Comparison of ENCODE assay signal across 1 cellular context in genomic region chr6:28880894-28881780, GRCh38.
TF ChIP-seq lines count a peak whose summit lies in the region.

No MANE protein-coding gene starts in this region.

TF ChIP-seq in K562, 482 proteins besides CTCF, POLR2A, EP300 and RAD21 (continued from another document and continues in another):
- no peak for TF ChIP-seq CTCFL (IDR thresholded peaks at IDR 0.05; ENCODE audit: borderline replicate concordance, insufficient read depth, low read depth, low read length, poor library complexity, severe bottlenecking)
- peak; percentile 73 for TF ChIP-seq TARDBP (IDR thresholded peaks at IDR 0.05)
- TF ChIP-seq STAG1 (CRISPR knock-in tag; IDR thresholded peaks at IDR 0.05; ENCODE audit: borderline replicate concordance), result no peak
- TF ChIP-seq ZBTB26 (CRISPR knock-in tag; IDR thresholded peaks at IDR 0.05), result no peak
- TF ChIP-seq ZNF184 (CRISPR knock-in tag; IDR thresholded peaks at IDR 0.05), result no peak
- TF ChIP-seq ZNF12 (CRISPR knock-in tag; IDR thresholded peaks at IDR 0.05), result no peak
- TF ChIP-seq RFX5 (IDR thresholded peaks at IDR 0.05; ENCODE audit: low read depth, low read length), result peak; percentile 73; the same call in 1 of the 2 replicates
- no peak for TF ChIP-seq HMGN3 (IDR thresholded peaks at IDR 0.05; ENCODE audit: borderline replicate concordance, extremely low read depth, insufficient read length, low read depth, low read length)
- TF ChIP-seq ZFPM2 (CRISPR knock-in tag; IDR thresholded peaks at IDR 0.05), result no peak
- no peak for TF ChIP-seq SMARCA5 (IDR thresholded peaks at IDR 0.05)
- no peak for TF ChIP-seq ZBTB7A (IDR thresholded peaks at IDR 0.05; ENCODE audit: borderline replicate concordance, control insufficient read depth, low read depth, low read length)
- TF ChIP-seq RFX1 (IDR thresholded peaks at IDR 0.05), result no peak
- 0 out of 4 replicates have a peak, but pooled peaks of 1 of the 2 experiments have one; percentile 27 for TF ChIP-seq ZNF639 (CRISPR knock-in tag; conservative IDR thresholded peaks at IDR 0.05 in 1 of 2, IDR thresholded peaks at IDR 0.05 in 1 of 2)
- no peak for TF ChIP-seq RFX7 (CRISPR knock-in tag; IDR thresholded peaks at IDR 0.05)
- peak; percentile 77; the same call in 1 of the 2 replicates for TF ChIP-seq BCOR (IDR thresholded peaks at IDR 0.05)
- TF ChIP-seq BHLHE40 (IDR thresholded peaks at IDR 0.05; ENCODE audit: low read length), result no peak
- TF ChIP-seq IRF9 (tag; IDR thresholded peaks at IDR 0.05), result no peak
- TF ChIP-seq SMAD3 (CRISPR knock-in tag; conservative IDR thresholded peaks at IDR 0.05), result no peak
- TF ChIP-seq PRMT5 (CRISPR knock-in tag; IDR thresholded peaks at IDR 0.05), result no peak
- peak; percentile 58; the same call in 1 of the 2 replicates for TF ChIP-seq ZNF407 (IDR thresholded peaks at IDR 0.05; ENCODE audit: low read depth)
- TF ChIP-seq NFXL1 (CRISPR knock-in tag; IDR thresholded peaks at IDR 0.05), result no peak
- TF ChIP-seq HNRNPK (IDR thresholded peaks at IDR 0.05; ENCODE audit: low read depth, low read length, poor library complexity, severe bottlenecking), result no peak
- no peak for TF ChIP-seq TGIF2 (CRISPR knock-in tag; IDR thresholded peaks at IDR 0.05)
- peak; percentile 68; the same call in 1 of the 2 replicates for TF ChIP-seq RNF2 (IDR thresholded peaks at IDR 0.05)
- no peak for TF ChIP-seq ELK1 (CRISPR knock-in tag; IDR thresholded peaks at IDR 0.05)
- TF ChIP-seq ELF1 (tag; IDR thresholded peaks at IDR 0.05), result no peak
- no peak for TF ChIP-seq NR1H2 (CRISPR knock-in tag; IDR thresholded peaks at IDR 0.05)
- TF ChIP-seq CBX3 (IDR thresholded peaks at IDR 0.05; ENCODE audit: borderline replicate concordance in 1 of 2, low read length in 2 of 2), result peak in 1 of 2 experiments; percentile 94; a peak in 2 of 3 replicates
- TF ChIP-seq THRB (CRISPR knock-in tag; conservative IDR thresholded peaks at IDR 0.05), result no peak
- TF ChIP-seq SIN3A (IDR thresholded peaks at IDR 0.05; ENCODE audit: borderline replicate concordance in 2 of 2, control insufficient read depth in 1 of 2, low read depth in 2 of 2, low read length in 2 of 2), result no peak
- TF ChIP-seq HNRNPUL1 (IDR thresholded peaks at IDR 0.05; ENCODE audit: low read length), result no peak
- TF ChIP-seq BRF2 (IDR thresholded peaks at IDR 0.05; ENCODE audit: borderline replicate concordance, insufficient read depth, insufficient read length), result no peak
- TF ChIP-seq SP1 (CRISPR knock-in tag; IDR thresholded peaks at IDR 0.05), result peak; percentile 79
- TF ChIP-seq ZNF778 (CRISPR knock-in tag; IDR thresholded peaks at IDR 0.05), result no peak
- TF ChIP-seq ZBTB1 (CRISPR knock-in tag; IDR thresholded peaks at IDR 0.05; ENCODE audit: borderline replicate concordance, low read depth), result no peak
- TF ChIP-seq CEBPG (CRISPR knock-in tag; IDR thresholded peaks at IDR 0.05), result no peak
- no peak for TF ChIP-seq CEBPG (tag; conservative IDR thresholded peaks at IDR 0.05 in 1 of 2, IDR thresholded peaks at IDR 0.05 in 1 of 2)
- peak; percentile 82 for TF ChIP-seq NBN (IDR thresholded peaks at IDR 0.05; ENCODE audit: low read depth)
- TF ChIP-seq CBFA2T3 (IDR thresholded peaks at IDR 0.05), result no peak
- TF ChIP-seq ZNF253 (CRISPR knock-in tag; conservative IDR thresholded peaks at IDR 0.05), result no peak
- no peak for TF ChIP-seq ZNF282 (CRISPR knock-in tag; IDR thresholded peaks at IDR 0.05)
- TF ChIP-seq ZKSCAN1 (IDR thresholded peaks at IDR 0.05; ENCODE audit: low read depth, low read length), result peak; percentile 65; the same call in 1 of the 2 replicates
- TF ChIP-seq TOE1 (IDR thresholded peaks at IDR 0.05; ENCODE audit: borderline replicate concordance), result peak; percentile 46
- no peak for TF ChIP-seq TOE1 (CRISPR knock-in tag; IDR thresholded peaks at IDR 0.05; ENCODE audit: borderline replicate concordance, low read depth)
- TF ChIP-seq TCF3 (CRISPR knock-in tag; IDR thresholded peaks at IDR 0.05), result peak; percentile 57; the same call in 1 of the 2 replicates
- TF ChIP-seq U2AF2 (optimal IDR thresholded peaks at IDR 0.05; ENCODE audit: low read depth, low read length), result no peak
- no peak for TF ChIP-seq NCOA1 (IDR thresholded peaks at IDR 0.05; ENCODE audit: low read depth)
- no peak for TF ChIP-seq ZNF398 (CRISPR knock-in tag; IDR thresholded peaks at IDR 0.05)
